Comparison of ENCODE assay signal across 1 cellular context in genomic region chr6:148698671-148699180, GRCh38.
TF ChIP-seq lines count a peak whose summit lies in the region.

No MANE protein-coding gene starts in this region.

TF ChIP-seq in IMR-90, 13 proteins besides CTCF, POLR2A, EP300 and RAD21:
- no peak for TF ChIP-seq MXI1 (IDR thresholded peaks at IDR 0.05; ENCODE audit: borderline replicate concordance, low read depth, low read length)
- no peak for TF ChIP-seq FOS (IDR thresholded peaks at IDR 0.05; ENCODE audit: low read depth, low read length)
